Comparison of ENCODE assay signal across 8 cellular contexts in genomic region chr9:130172858-130173461, GRCh38. TPM values are rescaled to one million over a fixed set of nuclear protein-coding genes. Genes with fewer than 3 reads are reported as not detected.
DNase-seq lines count a peak whose midpoint lies in the region; ATAC-seq, FAIRE-seq and TF ChIP-seq lines count a peak whose summit lies in the region.

No MANE protein-coding gene starts in this region.

- ATAC-seq in T-helper 17 cell = peak; percentile 49
- no peak for ATAC-seq in GM19463 (IDR thresholded peaks at IDR 0.05; ENCODE audit: unreplicated experiment)
- ATAC-seq in HG03095 (IDR thresholded peaks at IDR 0.05; ENCODE audit: unreplicated experiment) = no peak

- H3K36me3 Mint-ChIP-seq in T-helper 17 cell (ENCODE audit: low read depth) (no peaks in the 10 kb centered on the region), brain (peaks cover 4% of the 10 kb centered on the region)

- FAIRE-seq in GM19239 (lab: Jason Lieb, UNC) = no peak

- H3K9me3 ChIP-seq in T-helper 17 cell (ENCODE audit: control insufficient read depth, low read length, poor library complexity, severe bottlenecking) = no peaks in the 10 kb centered on the region

- H3K4me3 Mint-ChIP-seq in T-helper 17 cell = peak overlapping the region; percentile 84
- peak overlapping the region; percentile 89 to 93 (median 93) for H3K4me3 Mint-ChIP-seq in brain

- no peak overlapping the region for H3K27ac Mint-ChIP-seq in T-helper 17 cell
- peak overlapping the region in 4 of 5 experiments; percentile 87 to 97 (median 90) for H3K27ac Mint-ChIP-seq in brain

- H3K27me3 Mint-ChIP-seq in T-helper 17 cell (peaks cover 13% of the 10 kb centered on the region), brain (peaks cover 14% of the 10 kb centered on the region)

- H3K27me3 ChIP-seq in layer of hippocampus (ENCODE audit: control insufficient read depth, insufficient read depth, low read length) = no peaks in the 10 kb centered on the region

- H3K27ac ChIP-seq in layer of hippocampus (ENCODE audit: low read depth, low read length) = peak overlapping the region; percentile 24

- peaks cover 11% of the 10 kb centered on the region for H3K4me1 Mint-ChIP-seq in T-helper 17 cell
- peaks cover 51% of the 10 kb centered on the region for H3K4me1 Mint-ChIP-seq in brain

- TF ChIP-seq CTCF in brain (conservative IDR thresholded peaks at IDR 0.05) = no peak

- H3K9me3 Mint-ChIP-seq in brain = peaks cover 0 to 6% (median 0%) of the 10 kb centered on the region in 5 experiments

- peak; percentile 37 for DNase-seq in EL
- DNase-seq in T-helper 17 cell = peak in 2 of 3 donors; percentile 21 to 36
- peak; percentile 58 for DNase-seq in stimulated activated CD8-positive, alpha-beta memory T cell treated with anti-CD3 and anti-CD28 coated beads, Interleukin-12 subunit alpha, Interleukin-12 subunit beta, amount 100 ng/mL, for 4 hours (ENCODE audit: low read depth)
- DNase-seq in GM19239 (ENCODE audit: insufficient read length, low spot score) = no peak

RNA-seq across cellular contexts. Expression of gene NCS1, which starts 0.8 kb away (rescaled TPM):
- total RNA-seq in T-helper 17 cell = under 1 TPM; 0.12 to 0.31 TPM
- 120 TPM for polyA plus RNA-seq in brain (ENCODE audit: insufficient read depth, low read depth, low replicate concordance)
